17 cellular contexts compared by ENCODE assay signal in the genomic region with DNA sequence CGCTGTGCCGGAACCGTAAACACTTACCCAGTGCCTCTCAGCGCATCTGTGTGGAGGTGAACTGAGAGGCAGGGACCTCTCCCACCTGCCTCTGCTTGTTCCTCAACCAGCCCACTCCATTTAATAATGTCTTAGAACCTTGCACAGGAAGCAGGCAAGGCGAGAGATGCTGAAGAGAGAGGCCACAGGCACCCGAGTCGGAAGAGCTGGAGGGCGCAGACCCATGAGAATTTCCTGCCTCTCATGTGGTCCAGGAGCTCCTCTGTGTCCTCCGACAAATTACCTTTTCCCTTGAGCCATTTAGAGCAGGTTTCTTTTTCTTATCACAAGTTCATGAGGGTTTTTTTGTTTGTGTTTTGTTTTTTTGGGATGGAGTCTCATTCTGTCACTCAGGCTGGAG. TPM values are rescaled to one million over a fixed set of nuclear protein-coding genes. Genes with fewer than 3 reads are reported as not detected.
A peak's percentile ranks its signal among the peaks of the same experiment; 100 is the strongest.
DNase-seq lines count a peak whose midpoint lies in the region; ATAC-seq and TF ChIP-seq lines count a peak whose summit lies in the region.
"Had no signal": no experiment of that assay in that cellular context is flagged by ENCODE, and none has a peak within 500 bp of the region (broad histone marks: within the 10 kb centered on the region; RNA-seq: fewer than 3 reads in every experiment).

No MANE protein-coding gene starts in this region.

- H3K27me3 ChIP-seq in GM23338 (ENCODE audit: insufficient read depth) = 0 out of 2 replicates have a peak, but pooled peaks cover 2% of the 10 kb centered on the region
- peaks cover 13% of the 10 kb centered on the region for H3K27me3 ChIP-seq in endodermal cell (ENCODE audit: control insufficient read depth, insufficient read depth, low read length, poor library complexity, severe bottlenecking)
- H3K27me3 ChIP-seq in left ventricle myocardium inferior (ENCODE audit: low read depth) = no peaks in the 10 kb centered on the region
- H3K27me3 ChIP-seq in BE2C = no peaks in the 10 kb centered on the region

- no peaks in the 10 kb centered on the region for H4K20me1 ChIP-seq in GM23338 (replicated peaks; ENCODE audit: insufficient read depth)

- H3K4me1 Mint-ChIP-seq in GM23338 (peaks cover 26% of the 10 kb centered on the region), endodermal cell (no peaks in the 10 kb centered on the region)

- WGBS in endodermal cell (ENCODE audit: insufficient coverage in 1 of 2, insufficient read length in 1 of 2), 2 experiments = 86 to 95% methylated on average over 7 to 9 of the region's 9 CpGs

- H3F3A ChIP-seq in GM23338 (replicated peaks; ENCODE audit: low read depth) = peaks cover 11% of the 10 kb centered on the region; the same call in 1 of the 2 replicates

- H3K9me3 Mint-ChIP-seq in GM23338 = no peaks in the 10 kb centered on the region; the same call in 2 of the 3 replicates
- H3K9me3 Mint-ChIP-seq in endodermal cell = no peaks in the 10 kb centered on the region
- H3K9me3 Mint-ChIP-seq: HFFc6 had no signal

- DNase-seq in NCI-H1417 (lab: John Stamatoyannopoulos, UW) (peak in 2 of 3 experiments; percentile 40 to 74), NCI-H1417 treated with DMSO at 0.1 percent for 48 hours (lab: John Stamatoyannopoulos, UW) (no peak), GM23338 (ENCODE audit: low spot score) (peak; percentile 32), NCI-H748 treated with DMSO at 0.1 percent for 48 hours (lab: John Stamatoyannopoulos, UW) (peak; percentile 3), endodermal cell (no peak), left ventricle myocardium inferior (no peak), BE2C (no peak), Ammon's horn (ENCODE audit: low spot score) (no peak)
- DNase-seq: 8988T, C1 segment of cervical spinal cord, DMS 273 treated with DMSO at 0.1 percent for 48 hours, HFFc6, Kasumi-1, NCI-H1105, NCI-H2171 had no signal

- peak; percentile 25 for ATAC-seq in GM23338
- ATAC-seq: Panc1 had no signal

- H3K4me1 ChIP-seq in GM23338 (ENCODE audit: insufficient read depth) (peaks cover 26% of the 10 kb centered on the region), endodermal cell (ENCODE audit: control insufficient read depth, insufficient read depth, low read length) (no peaks in the 10 kb centered on the region), left ventricle myocardium inferior (peaks cover 1% of the 10 kb centered on the region), BE2C (no peaks in the 10 kb centered on the region)

- peak overlapping the region; percentile 68; the same call in 1 of the 2 replicates for H3K27ac ChIP-seq in GM23338 (ENCODE audit: low read depth)
- peak overlapping the region; percentile 9 for H3K27ac ChIP-seq in endodermal cell (ENCODE audit: low read depth, low read length)
- no peak overlapping the region for H3K27ac ChIP-seq in left ventricle myocardium inferior (replicated peaks)

- H3K9me3 ChIP-seq in endodermal cell (ENCODE audit: control insufficient read depth, low read length) = no peaks in the 10 kb centered on the region
- no peaks in the 10 kb centered on the region for H3K9me3 ChIP-seq in left ventricle myocardium inferior (replicated peaks)
- no peaks in the 10 kb centered on the region for H3K9me3 ChIP-seq in BE2C

- no peak overlapping the region for H3K4me3 ChIP-seq in GM23338
- H3K4me3 ChIP-seq in endodermal cell (ENCODE audit: low read length) = no peak overlapping the region
- H3K4me3 ChIP-seq in left ventricle myocardium inferior = no peak overlapping the region
- no peak overlapping the region for H3K4me3 ChIP-seq in BE2C (ENCODE audit: low read depth, low read length)

- no peaks in the 10 kb centered on the region for H3K36me3 ChIP-seq in GM23338 (ENCODE audit: insufficient read depth)
- no peaks in the 10 kb centered on the region for H3K36me3 ChIP-seq in endodermal cell (ENCODE audit: control insufficient read depth, insufficient read depth, low read length)
- no peaks in the 10 kb centered on the region for H3K36me3 ChIP-seq in left ventricle myocardium inferior
- H3K36me3 ChIP-seq in BE2C = no peaks in the 10 kb centered on the region

- no peak for TF ChIP-seq CTCF in GM23338 (conservative IDR thresholded peaks at IDR 0.05; ENCODE audit: low read depth in 2 of 2)
- TF ChIP-seq CTCF in endodermal cell (conservative IDR thresholded peaks at IDR 0.05) = no peak
- TF ChIP-seq CTCF in left ventricle myocardium inferior (IDR thresholded peaks at IDR 0.05; ENCODE audit: borderline replicate concordance) = no peak
- TF ChIP-seq CTCF in BE2C (IDR thresholded peaks at IDR 0.05; ENCODE audit: low read depth, low read length) = no peak

- H3K4me3 Mint-ChIP-seq in GM23338 (no peak overlapping the region), endodermal cell (no peak overlapping the region)

- H3K9ac ChIP-seq in endodermal cell (ENCODE audit: extremely low read depth, low read length, poor library complexity, severe bottlenecking) = no peak overlapping the region

- H3K27ac Mint-ChIP-seq in GM23338 (no peak overlapping the region), endodermal cell (no peak overlapping the region)

- H3K4me2 ChIP-seq in GM23338 = peak overlapping the region; percentile 4

- intact Hi-C loops in left ventricle myocardium inferior (cut with micrococcal nuclease) = no loop called here

- no peaks in the 10 kb centered on the region for H3K9me2 ChIP-seq in GM23338 (ENCODE audit: insufficient read depth)

- H3K79me2 ChIP-seq in GM23338 (replicated peaks; ENCODE audit: insufficient read depth) = no peaks in the 10 kb centered on the region

- peak overlapping the region; percentile 1; the same call in 1 of the 2 replicates for H2AFZ ChIP-seq in GM23338

- peaks cover 7% of the 10 kb centered on the region for H3K27me3 Mint-ChIP-seq in GM23338 (ENCODE audit: insufficient read depth, low read depth, poor library complexity)
- H3K27me3 Mint-ChIP-seq in endodermal cell (ENCODE audit: insufficient read depth) = peaks cover 26% of the 10 kb centered on the region

- H3K36me3 Mint-ChIP-seq in GM23338 (ENCODE audit: low read depth) (no peaks in the 10 kb centered on the region), endodermal cell (ENCODE audit: low read depth) (no peaks in the 10 kb centered on the region)

TF ChIP-seq in GM23338, 12 proteins besides CTCF, POLR2A, EP300 and RAD21 (continues in another document):
- TF ChIP-seq ZNF114 (CRISPR knock-in tag; IDR thresholded peaks at IDR 0.05) = no peak
- no peak for TF ChIP-seq CREB1 (CRISPR knock-in tag; IDR thresholded peaks at IDR 0.05; ENCODE audit: low read depth)
- no peak for TF ChIP-seq NANOG (IDR thresholded peaks at IDR 0.05; ENCODE audit: borderline replicate concordance)

RNA-seq across cellular contexts. Expression of gene RFX8, which starts 4.9 kb away (rescaled TPM):
- 0.19 and 1.5 TPM in 2 replicates for total RNA-seq in GM23338 (2014; rRNA removed; shearing (Covaris generic))
- polyA plus RNA-seq in GM23338 (2016; fragmentation: Nextera tagmentation; extraction: Ambion mirVana) = 0.49 and 0.65 TPM in 2 replicates
- not detected for total RNA-seq in endodermal cell
- polyA plus RNA-seq in endodermal cell (2013, experiment 1 of 2) = not detected
- polyA plus RNA-seq in endodermal cell (2013, experiment 2 of 2) = 0.21 TPM
- not detected for total RNA-seq in left ventricle myocardium inferior
- polyA plus RNA-seq in BE2C (2012; ENCODE audit: insufficient read depth, insufficient read length, low read depth) = not detected
- total RNA-seq: H4 had no signal

Comparison
In these comparisons a context has a peak if more than half of its experiments do, and no peak if none do; other contexts are left out.
1. DNase-seq: peak in NCI-H1417 (2 of 3), GM23338 (single experiment) and NCI-H748 treated with DMSO at 0.1 percent for 48 hours (single experiment); none in NCI-H1417 treated with DMSO at 0.1 percent for 48 hours (single experiment), endodermal cell (single experiment), left ventricle myocardium inferior (single experiment), BE2C (single experiment) and Ammon's horn (single experiment).